10 cellular contexts compared by ENCODE assay signal in the genomic region with DNA sequence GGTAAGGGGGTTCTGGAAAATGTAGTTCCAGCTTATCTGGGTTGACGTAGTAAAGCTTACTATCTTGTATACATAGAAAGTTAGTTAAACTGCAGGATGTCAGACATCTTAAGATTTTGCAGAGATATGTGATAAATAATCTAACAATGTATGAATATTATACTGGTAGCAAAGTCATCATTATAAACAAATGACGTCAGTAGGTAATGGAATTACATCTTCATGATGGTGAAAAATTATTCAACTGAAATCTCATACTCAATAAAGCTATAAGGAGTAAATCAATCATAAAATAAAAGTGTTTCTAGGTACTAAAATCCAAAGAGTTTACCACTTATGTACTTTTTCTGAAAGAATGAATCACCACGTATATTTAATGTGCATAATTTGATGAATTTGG.
"Had no signal": no experiment of that assay in that cellular context is flagged by ENCODE, and none has a peak within 500 bp of the region (broad histone marks: within the 10 kb centered on the region; RNA-seq: fewer than 3 reads in every experiment).

No MANE protein-coding gene starts in this region.

- H3K9me3 ChIP-seq: HAP-1 had no signal

- H3K4me1 ChIP-seq: HAP-1 had no signal

- H3K36me3 ChIP-seq: HAP-1 had no signal

- H3K4me3 ChIP-seq: GM23248, GM23338, HAP-1 had no signal

- FAIRE-seq: H1 had no signal

- H3K27ac ChIP-seq: GM23248 had no signal

- ATAC-seq: GM23338, HCT116 had no signal

- H3K4me2 ChIP-seq: GM23338 had no signal

- H3K9ac ChIP-seq: GM23248 had no signal

- H2AFZ ChIP-seq: GM23248, GM23338 had no signal

- DNase-seq: GM23248, GOT3, H7, H9, HCEC 1CT, HFFc6 had no signal
